2 cellular contexts compared by ENCODE assay signal in the genomic region with DNA sequence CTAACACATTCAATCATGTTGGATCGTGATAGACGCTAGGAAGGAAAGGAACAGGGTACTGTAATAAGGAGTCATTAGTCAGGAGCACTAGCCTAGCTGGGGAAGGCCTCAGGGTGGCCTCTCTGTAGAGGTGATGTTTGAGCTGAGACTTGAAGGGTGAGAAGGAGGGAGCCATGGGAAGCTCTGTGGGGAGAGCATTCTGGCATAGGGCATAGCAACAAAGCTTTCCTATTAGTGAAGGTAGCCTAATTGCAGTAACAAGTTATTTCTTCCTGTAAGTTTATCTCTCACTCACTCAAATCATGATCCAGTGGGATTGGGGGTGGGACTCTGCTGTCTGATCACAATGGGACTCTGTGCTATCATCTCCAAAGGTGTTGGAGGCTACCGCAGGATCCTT.
TF ChIP-seq lines count a peak whose summit lies in the region.

No MANE protein-coding gene starts in this region.

TF ChIP-seq in HEK293, 187 proteins besides CTCF, POLR2A, EP300 and RAD21 (continued from another document):
- TF ChIP-seq, protein P1, sequence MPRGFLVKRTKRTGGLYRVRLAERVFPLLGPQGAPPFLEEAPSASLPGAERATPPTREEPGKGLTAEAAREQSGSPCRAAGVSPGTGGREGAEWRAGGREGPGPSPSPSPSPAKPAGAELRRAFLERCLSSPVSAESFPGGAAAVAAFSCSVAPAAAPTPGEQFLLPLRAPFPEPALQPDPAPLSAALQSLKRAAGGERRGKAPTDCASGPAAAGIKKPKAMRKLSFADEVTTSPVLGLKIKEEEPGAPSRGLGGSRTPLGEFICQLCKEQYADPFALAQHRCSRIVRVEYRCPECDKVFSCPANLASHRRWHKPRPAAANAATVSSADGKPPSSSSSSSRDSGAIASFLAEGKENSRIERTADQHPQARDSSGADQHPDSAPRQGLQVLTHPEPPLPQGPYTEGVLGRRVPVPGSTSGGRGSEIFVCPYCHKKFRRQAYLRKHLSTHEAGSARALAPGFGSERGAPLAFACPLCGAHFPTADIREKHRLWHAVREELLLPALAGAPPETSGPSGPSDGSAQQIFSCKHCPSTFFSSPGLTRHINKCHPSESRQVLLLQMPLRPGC (tag by site-specific recombination; IDR thresholded peaks at IDR 0.05): no peak
- TF ChIP-seq, protein P2, sequence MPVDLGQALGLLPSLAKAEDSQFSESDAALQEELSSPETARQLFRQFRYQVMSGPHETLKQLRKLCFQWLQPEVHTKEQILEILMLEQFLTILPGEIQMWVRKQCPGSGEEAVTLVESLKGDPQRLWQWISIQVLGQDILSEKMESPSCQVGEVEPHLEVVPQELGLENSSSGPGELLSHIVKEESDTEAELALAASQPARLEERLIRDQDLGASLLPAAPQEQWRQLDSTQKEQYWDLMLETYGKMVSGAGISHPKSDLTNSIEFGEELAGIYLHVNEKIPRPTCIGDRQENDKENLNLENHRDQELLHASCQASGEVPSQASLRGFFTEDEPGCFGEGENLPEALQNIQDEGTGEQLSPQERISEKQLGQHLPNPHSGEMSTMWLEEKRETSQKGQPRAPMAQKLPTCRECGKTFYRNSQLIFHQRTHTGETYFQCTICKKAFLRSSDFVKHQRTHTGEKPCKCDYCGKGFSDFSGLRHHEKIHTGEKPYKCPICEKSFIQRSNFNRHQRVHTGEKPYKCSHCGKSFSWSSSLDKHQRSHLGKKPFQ (tag by site-specific recombination; IDR thresholded peaks at IDR 0.05): no peak
- TF ChIP-seq ZNF16 (tag by site-specific recombination; IDR thresholded peaks at IDR 0.05; ENCODE audit: low read depth) (peak; percentile 54; the same call in 1 of the 2 replicates), PRDM1 (tag by site-specific recombination; IDR thresholded peaks at IDR 0.05) (no peak), ZNF571 (tag by site-specific recombination; IDR thresholded peaks at IDR 0.05) (no peak)
- TF ChIP-seq, protein P3, sequence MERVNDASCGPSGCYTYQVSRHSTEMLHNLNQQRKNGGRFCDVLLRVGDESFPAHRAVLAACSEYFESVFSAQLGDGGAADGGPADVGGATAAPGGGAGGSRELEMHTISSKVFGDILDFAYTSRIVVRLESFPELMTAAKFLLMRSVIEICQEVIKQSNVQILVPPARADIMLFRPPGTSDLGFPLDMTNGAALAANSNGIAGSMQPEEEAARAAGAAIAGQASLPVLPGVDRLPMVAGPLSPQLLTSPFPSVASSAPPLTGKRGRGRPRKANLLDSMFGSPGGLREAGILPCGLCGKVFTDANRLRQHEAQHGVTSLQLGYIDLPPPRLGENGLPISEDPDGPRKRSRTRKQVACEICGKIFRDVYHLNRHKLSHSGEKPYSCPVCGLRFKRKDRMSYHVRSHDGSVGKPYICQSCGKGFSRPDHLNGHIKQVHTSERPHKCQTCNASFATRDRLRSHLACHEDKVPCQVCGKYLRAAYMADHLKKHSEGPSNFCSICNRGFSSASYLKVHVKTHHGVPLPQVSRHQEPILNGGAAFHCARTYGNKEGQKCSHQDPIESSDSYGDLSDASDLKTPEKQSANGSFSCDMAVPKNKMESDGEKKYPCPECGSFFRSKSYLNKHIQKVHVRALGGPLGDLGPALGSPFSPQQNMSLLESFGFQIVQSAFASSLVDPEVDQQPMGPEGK (tag by site-specific recombination; IDR thresholded peaks at IDR 0.05): no peak
TF ChIP-seq in HEK293: peak in this region for 1.

TF ChIP-seq in GM12878, 131 proteins besides CTCF, POLR2A, EP300 and RAD21 (continued from another document):
- TF ChIP-seq, protein P4, sequence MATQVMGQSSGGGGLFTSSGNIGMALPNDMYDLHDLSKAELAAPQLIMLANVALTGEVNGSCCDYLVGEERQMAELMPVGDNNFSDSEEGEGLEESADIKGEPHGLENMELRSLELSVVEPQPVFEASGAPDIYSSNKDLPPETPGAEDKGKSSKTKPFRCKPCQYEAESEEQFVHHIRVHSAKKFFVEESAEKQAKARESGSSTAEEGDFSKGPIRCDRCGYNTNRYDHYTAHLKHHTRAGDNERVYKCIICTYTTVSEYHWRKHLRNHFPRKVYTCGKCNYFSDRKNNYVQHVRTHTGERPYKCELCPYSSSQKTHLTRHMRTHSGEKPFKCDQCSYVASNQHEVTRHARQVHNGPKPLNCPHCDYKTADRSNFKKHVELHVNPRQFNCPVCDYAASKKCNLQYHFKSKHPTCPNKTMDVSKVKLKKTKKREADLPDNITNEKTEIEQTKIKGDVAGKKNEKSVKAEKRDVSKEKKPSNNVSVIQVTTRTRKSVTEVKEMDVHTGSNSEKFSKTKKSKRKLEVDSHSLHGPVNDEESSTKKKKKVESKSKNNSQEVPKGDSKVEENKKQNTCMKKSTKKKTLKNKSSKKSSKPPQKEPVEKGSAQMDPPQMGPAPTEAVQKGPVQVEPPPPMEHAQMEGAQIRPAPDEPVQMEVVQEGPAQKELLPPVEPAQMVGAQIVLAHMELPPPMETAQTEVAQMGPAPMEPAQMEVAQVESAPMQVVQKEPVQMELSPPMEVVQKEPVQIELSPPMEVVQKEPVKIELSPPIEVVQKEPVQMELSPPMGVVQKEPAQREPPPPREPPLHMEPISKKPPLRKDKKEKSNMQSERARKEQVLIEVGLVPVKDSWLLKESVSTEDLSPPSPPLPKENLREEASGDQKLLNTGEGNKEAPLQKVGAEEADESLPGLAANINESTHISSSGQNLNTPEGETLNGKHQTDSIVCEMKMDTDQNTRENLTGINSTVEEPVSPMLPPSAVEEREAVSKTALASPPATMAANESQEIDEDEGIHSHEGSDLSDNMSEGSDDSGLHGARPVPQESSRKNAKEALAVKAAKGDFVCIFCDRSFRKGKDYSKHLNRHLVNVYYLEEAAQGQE (IDR thresholded peaks at IDR 0.05; ENCODE audit: low read depth, low read length): no peak
- TF ChIP-seq SMARCA5 (IDR thresholded peaks at IDR 0.05): peak; percentile 36; the same call in 1 of the 2 replicates
- no peak for TF ChIP-seq PAX8 (IDR thresholded peaks at IDR 0.05)
- TF ChIP-seq ZNF217 (IDR thresholded peaks at IDR 0.05): 0 out of 2 replicates have a peak, but pooled peaks have one; percentile 51
- TF ChIP-seq FOXM1 (IDR thresholded peaks at IDR 0.05; ENCODE audit: low read depth, low read length): no peak
